In genomic region chr1:189311915-189312314, GRCh38 we compare ENCODE assay signal across 22 cellular contexts.
"Had no signal": no experiment of that assay in that cellular context is flagged by ENCODE, and none has a peak within 500 bp of the region (broad histone marks: within the 10 kb centered on the region; RNA-seq: fewer than 3 reads in every experiment).

No MANE protein-coding gene starts in this region.

- H3K4me2 ChIP-seq: KMS-11 had no signal

- H3K9ac ChIP-seq: KMS-11 had no signal

- ATAC-seq: HepG2, Panc1, PC-3, SK-N-SH treated with all-trans-retinoic acid at 6 μM for 48 hours had no signal

- DNase-seq: IMR-90, Kasumi-1, MM.1S, NCI-H1092 treated with DMSO at 0.1 percent for 48 hours, NCI-H1436, NCI-H187, NCI-H2029, NCI-H2081 treated with DMSO at 0.1 percent for 48 hours, NCI-H2171, NCI-H226, NCI-H446, NCI-H510A, NCI-H524 treated with DMSO at 0.1 percent for 48 hours, NCI-H69, NCI-H774, PC-3, SHP77 had no signal

- H3K27ac ChIP-seq: KMS-11, RWPE1 had no signal
